Comparison of ENCODE assay signal across 14 cellular contexts in genomic region chr22:37391702-37392101, GRCh38. TPM values are rescaled to one million over a fixed set of nuclear protein-coding genes. Genes with fewer than 3 reads are reported as not detected.
A peak's percentile ranks its signal among the peaks of the same experiment; 100 is the strongest.
DNase-seq lines count a peak whose midpoint lies in the region; ATAC-seq and TF ChIP-seq lines count a peak whose summit lies in the region.
"Had no signal": no experiment of that assay in that cellular context is flagged by ENCODE, and none has a peak within 500 bp of the region (broad histone marks: within the 10 kb centered on the region; RNA-seq: fewer than 3 reads in every experiment).

No MANE protein-coding gene starts in this region.

- BruUV-seq in IMR-90 (replicated peaks; lab: Mats Ljungman, UMichigan): no TSS peak

- H3K36me3 ChIP-seq in IMR-90 (ENCODE audit: control insufficient read depth, insufficient read depth, low read length): no peaks in the 10 kb centered on the region

- peaks cover 3% of the 10 kb centered on the region for H3K27me3 Mint-ChIP-seq in endothelial cell (ENCODE audit: unreplicated experiment)

- H3K18ac ChIP-seq in IMR-90 (ENCODE audit: low read depth, low read length): no peak overlapping the region

- no peak overlapping the region for H2BK15ac ChIP-seq in IMR-90 (ENCODE audit: low read depth, low read length)

- H3K9me1 ChIP-seq in IMR-90 (ENCODE audit: insufficient read depth, low read length): no peaks in the 10 kb centered on the region

- no peak for DNase-seq in IMR-90
- no peak for DNase-seq in endothelial cell (ENCODE audit: low spot score)
- DNase-seq in stimulated activated effector memory CD8-positive, alpha-beta T cell treated with anti-CD3 and anti-CD28 coated beads, Interleukin-12 subunit alpha, Interleukin-12 subunit beta, amount 100 ng/mL, for 72 hours (ENCODE audit: low spot score in 2 of 2): no peak
- DNase-seq in activated T-cell treated with anti-CD3 and anti-CD28 coated beads, Interleukin-2, amount 50 U/mL, for 1 hour: no peak
- DNase-seq in NCI-H345 (lab: John Stamatoyannopoulos, UW): no peak
- DNase-seq: C1 segment of cervical spinal cord; Calu3; CD4-positive, alpha-beta memory T cell; COR-L47; DND-41; H9 had no signal

- H3K4me1 ChIP-seq in IMR-90 (ENCODE audit: control insufficient read depth, insufficient read depth, low read length): no peaks in the 10 kb centered on the region

- no peak overlapping the region for H3K23ac ChIP-seq in IMR-90 (ENCODE audit: low read depth, low read length)

- no peak overlapping the region for H2BK20ac ChIP-seq in IMR-90 (ENCODE audit: low read depth, low read length)

- no peak for TF ChIP-seq POLR2A in IMR-90 (IDR thresholded peaks at IDR 0.05; ENCODE audit: low read depth, low read length)

- H2AK5ac ChIP-seq in IMR-90 (ENCODE audit: low read depth, low read length): no peak overlapping the region

- dilution Hi-C loops in IMR-90 (cut with HindIII; ENCODE audit: low sequenced_read_pairs, unreplicated experiment): no loop called here

- H3K4me2 ChIP-seq in IMR-90 (ENCODE audit: low read depth, low read length): no peak overlapping the region
- H3K4me2 ChIP-seq: GM23338 had no signal

- no peak overlapping the region for H3K4me3 ChIP-seq in IMR-90 (ENCODE audit: insufficient read depth, low read depth, low read length)
- H3K4me3 ChIP-seq: GM23338 had no signal

- no peak overlapping the region for H3K4ac ChIP-seq in IMR-90 (ENCODE audit: low read depth, low read length)

- in situ Hi-C loops in IMR-90 (cut with MboI; ENCODE audit: low sequenced_read_pairs): no loop called here

- H3K9me3 ChIP-seq in IMR-90 (ENCODE audit: control insufficient read depth, insufficient read depth, low read length): no peaks in the 10 kb centered on the region

- TF ChIP-seq CTCF in IMR-90 (conservative IDR thresholded peaks at IDR 0.05; ENCODE audit: low read depth, low read length) (no peak), endothelial cell (IDR thresholded peaks at IDR 0.05; ENCODE audit: unreplicated experiment) (no peak)

- no peak overlapping the region for H3K27ac ChIP-seq in IMR-90 (ENCODE audit: insufficient read depth, low read length)

- CTCF ChIA-PET in IMR-90 (lab: Yijun Ruan, JAX): no interaction called here

- no peak overlapping the region for H2BK5ac ChIP-seq in IMR-90 (ENCODE audit: low read depth, low read length, poor library complexity, severe bottlenecking)

- no peak overlapping the region for H4K5ac ChIP-seq in IMR-90 (ENCODE audit: low read depth, low read length)

- H2AFZ ChIP-seq in IMR-90 (replicated peaks; ENCODE audit: low read length, poor library complexity): no peak overlapping the region
- H2AFZ ChIP-seq: GM23338 had no signal

- peak overlapping the region; percentile 14 for H3K27ac Mint-ChIP-seq in endothelial cell (ENCODE audit: unreplicated experiment)
- peak overlapping the region; percentile 26 for H3K27ac Mint-ChIP-seq in stimulated activated effector memory CD8-positive, alpha-beta T cell treated with anti-CD3 and anti-CD28 coated beads, Interleukin-12 subunit alpha, Interleukin-12 subunit beta, amount 100 ng/mL, for 72 hours
- H3K27ac Mint-ChIP-seq: CD4-positive, alpha-beta memory T cell; GM23338 had no signal

- H4K20me1 ChIP-seq in IMR-90 (ENCODE audit: insufficient read depth, low read length): peaks cover 5% of the 10 kb centered on the region; the same call in 1 of the 2 replicates

- WGBS in IMR-90 (ENCODE audit: extremely low coverage in 2 of 2, insufficient read length in 1 of 2), 2 experiments: 100% methylated on average over 1 of the region's 7 CpGs; no CpG with 5 or more reads in 1 of the 2 experiments

- H4K91ac ChIP-seq in IMR-90 (ENCODE audit: insufficient read depth, low read depth, low read length): no peak overlapping the region

- no peak overlapping the region for H3K9ac ChIP-seq in IMR-90 (ENCODE audit: low read depth, low read length)

- POLR2A ChIA-PET in IMR-90 (lab: Charles Lee; ENCODE audit: unreplicated experiment): no interaction called here

- H3K14ac ChIP-seq in IMR-90 (replicated peaks; ENCODE audit: low read depth, low read length): no peak overlapping the region

- no peaks in the 10 kb centered on the region for H3K36me3 Mint-ChIP-seq in endothelial cell (ENCODE audit: low read depth, unreplicated experiment)
- H3K36me3 Mint-ChIP-seq in stimulated activated effector memory CD8-positive, alpha-beta T cell treated with anti-CD3 and anti-CD28 coated beads, Interleukin-12 subunit alpha, Interleukin-12 subunit beta, amount 100 ng/mL, for 72 hours: peaks cover 2% of the 10 kb centered on the region
- H3K36me3 Mint-ChIP-seq: CD4-positive, alpha-beta memory T cell had no signal

- ATAC-seq in IMR-90 (ENCODE audit: low read depth) (no peak), GM18858 (IDR thresholded peaks at IDR 0.05; ENCODE audit: unreplicated experiment) (no peak)
- ATAC-seq in stimulated activated effector memory CD8-positive, alpha-beta T cell treated with anti-CD3 and anti-CD28 coated beads, Interleukin-12 subunit alpha, Interleukin-12 subunit beta, amount 100 ng/mL, for 72 hours: no peak
- ATAC-seq: GM23338 had no signal

- intact Hi-C loops in IMR-90 (cut with micrococcal nuclease): no loop called here

- H3K56ac ChIP-seq in IMR-90 (ENCODE audit: extremely low read depth, insufficient read depth, low read length): no peak overlapping the region

- H3K79me1 ChIP-seq in IMR-90 (ENCODE audit: low read depth in 1 of 2, low read length in 2 of 2): 0 out of 4 replicates have a peak, but pooled peaks cover 0 to 5% of the 10 kb centered on the region in 2 experiments

- H3K9me3 Mint-ChIP-seq in endothelial cell (ENCODE audit: unreplicated experiment): no peaks in the 10 kb centered on the region
- H3K9me3 Mint-ChIP-seq in stimulated activated effector memory CD8-positive, alpha-beta T cell treated with anti-CD3 and anti-CD28 coated beads, Interleukin-12 subunit alpha, Interleukin-12 subunit beta, amount 100 ng/mL, for 72 hours: no peaks in the 10 kb centered on the region
- H3K9me3 Mint-ChIP-seq: CD4-positive, alpha-beta memory T cell; GM23338; H9 had no signal

- H4K8ac ChIP-seq in IMR-90 (ENCODE audit: low read depth in 2 of 2, low read length in 2 of 2): no peak overlapping the region

- peak overlapping the region; percentile 33 for H2AK9ac ChIP-seq in IMR-90 (replicated peaks; ENCODE audit: low read depth, low read length, poor library complexity)

- no peaks in the 10 kb centered on the region; the same call in 1 of the 2 replicates for H3K27me3 ChIP-seq in IMR-90 (ENCODE audit: control insufficient read depth, insufficient read depth, low read length)

- no peaks in the 10 kb centered on the region for H3K4me1 Mint-ChIP-seq in endothelial cell (ENCODE audit: unreplicated experiment)
- H3K4me1 Mint-ChIP-seq in stimulated activated effector memory CD8-positive, alpha-beta T cell treated with anti-CD3 and anti-CD28 coated beads, Interleukin-12 subunit alpha, Interleukin-12 subunit beta, amount 100 ng/mL, for 72 hours: no peaks in the 10 kb centered on the region
- H3K4me1 Mint-ChIP-seq: CD4-positive, alpha-beta memory T cell had no signal

- TF ChIP-seq RAD21 in IMR-90 (IDR thresholded peaks at IDR 0.05; ENCODE audit: low read length): no peak

- H3K4me3 Mint-ChIP-seq in endothelial cell (ENCODE audit: unreplicated experiment): peak overlapping the region; percentile 12
- no peak overlapping the region for H3K4me3 Mint-ChIP-seq in stimulated activated effector memory CD8-positive, alpha-beta T cell treated with anti-CD3 and anti-CD28 coated beads, Interleukin-12 subunit alpha, Interleukin-12 subunit beta, amount 100 ng/mL, for 72 hours
- H3K4me3 Mint-ChIP-seq: CD4-positive, alpha-beta memory T cell; GM23338; H9 had no signal

- H2BK120ac ChIP-seq in IMR-90 (ENCODE audit: low read depth, low read length): no peak overlapping the region

TF ChIP-seq in IMR-90, 13 proteins besides CTCF, POLR2A, EP300 and RAD21:
- TF ChIP-seq CEBPB (IDR thresholded peaks at IDR 0.05; ENCODE audit: low read depth, low read length): no peak
- no peak for TF ChIP-seq FOS (IDR thresholded peaks at IDR 0.05; ENCODE audit: low read depth, low read length)
- TF ChIP-seq MXI1 (IDR thresholded peaks at IDR 0.05; ENCODE audit: borderline replicate concordance, low read depth, low read length): no peak
- TF ChIP-seq RCOR1 (IDR thresholded peaks at IDR 0.05; ENCODE audit: insufficient replicate concordance, low read length): no peak
- TF ChIP-seq BHLHE40 (IDR thresholded peaks at IDR 0.05; ENCODE audit: low read depth, low read length): no peak
- no peak for TF ChIP-seq MAFK (IDR thresholded peaks at IDR 0.05; ENCODE audit: low read depth, low read length)
- TF ChIP-seq USF2 (IDR thresholded peaks at IDR 0.05; ENCODE audit: low read depth, low read length): no peak
- no peak for TF ChIP-seq SMC3 (IDR thresholded peaks at IDR 0.05; ENCODE audit: low read depth, low read length)
- no peak for TF ChIP-seq MAZ (IDR thresholded peaks at IDR 0.05; ENCODE audit: borderline replicate concordance, low read depth, low read length)

RNA-seq across cellular contexts. Expression of gene ELFN2, which starts 35.6 kb away (rescaled TPM):
- total RNA-seq in IMR-90 (2012; rRNA removed) (0.72 and 0.83 TPM in 2 replicates), endothelial cell (ENCODE audit: unreplicated experiment) (1.2 TPM)
- 5.0 and 6.3 TPM in 2 replicates for polyA plus RNA-seq in IMR-90 (2012; rRNA removed)
- 2.2 and 4.8 TPM in 2 replicates for polyA plus RNA-seq in IMR-90 (2012; cell fraction: cytosol; rRNA removed)
- 13.5 and 26.9 TPM in 2 replicates for polyA plus RNA-seq in IMR-90 (2012; cell fraction: nucleus; rRNA removed; ENCODE audit: low replicate concordance)
- total RNA-seq: A673 had no signal
- polyA plus RNA-seq: CD4-positive, alpha-beta memory T cell had no signal
